21 cellular contexts compared by ENCODE assay signal in genomic region chr7:34373940-34374339, GRCh38.
"Had no signal": no experiment of that assay in that cellular context is flagged by ENCODE, and none has a peak within 500 bp of the region (broad histone marks: within the 10 kb centered on the region; RNA-seq: fewer than 3 reads in every experiment).

No MANE protein-coding gene starts in this region.

- DNase-seq: activated naive CD4-positive, alpha-beta T cell treated with anti-CD3 and anti-CD28 coated beads for 36 hours; activated naive CD8-positive, alpha-beta T cell treated with anti-CD3 and anti-CD28 coated beads, Interleukin-2, amount 10 ng/mL, durations not matched to agents 7 days and 5 days; activated T-cell treated with anti-CD3 and anti-CD28 coated beads, Interleukin-2, amount 50 U/mL, for 4 hours; amygdala; colonic mucosa; hippocampal formation; kidney glomerular epithelial cell; left lung; naive B cell; occipital lobe; small intestine; stimulated activated CD4-positive, alpha-beta T cell treated with anti-CD3 and anti-CD28 coated beads, Interleukin-2, amount 100 ng/mL, for 24 hours; stomach; T-helper 9 cell had no signal

- H3K27ac ChIP-seq: colonic mucosa, epithelial cell of prostate, left lung, stomach, suprapubic skin, tibial nerve had no signal

- H3K27me3 ChIP-seq: colonic mucosa, left lung, stomach, suprapubic skin, tibial nerve had no signal

- H3K4me3 ChIP-seq: colonic mucosa, left lung, lung, stomach, suprapubic skin, tibial nerve had no signal

- ATAC-seq: activated T-cell treated with anti-CD3 and anti-CD28 coated beads, Interleukin-2, amount 50 U/mL, for 4 hours; left lung; sciatic nerve; stimulated activated memory B cell treated with anti-CD40 and anti-IgM and Interleukin-4, amounts not matched to agents 10 μg/mL and 1 μg/mL and 100 μg/mL, for 72 hours; WTC11 had no signal

- H3K36me3 ChIP-seq: colonic mucosa, left lung, stomach, suprapubic skin, tibial nerve had no signal

- H3K4me1 ChIP-seq: colonic mucosa, left lung, stomach, suprapubic skin, tibial nerve had no signal

- H3K9me3 ChIP-seq: colonic mucosa, suprapubic skin, tibial nerve had no signal
